10 cellular contexts compared by ENCODE assay signal in the genomic region with DNA sequence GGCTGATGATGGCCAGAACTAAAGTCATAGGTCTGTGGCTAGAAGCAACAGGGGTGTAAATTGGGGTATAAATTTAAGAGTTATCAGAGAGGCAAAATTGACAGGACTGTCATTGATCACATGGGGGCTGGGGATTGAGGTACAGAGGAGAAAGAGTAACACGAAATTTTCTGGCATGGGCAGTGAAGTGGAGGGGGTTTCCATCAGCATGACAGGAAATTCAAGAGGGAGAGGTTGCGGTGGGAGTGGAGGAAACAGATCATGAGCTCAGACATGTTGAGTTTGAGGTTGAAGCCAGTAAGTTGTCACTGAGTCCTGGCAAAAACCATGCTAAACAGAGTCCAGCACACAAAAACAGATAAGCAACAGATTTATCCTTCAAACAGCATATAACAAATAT.
DNase-seq lines count a peak whose midpoint lies in the region; ATAC-seq lines count a peak whose summit lies in the region.
"Had no signal": no experiment of that assay in that cellular context is flagged by ENCODE, and none has a peak within 500 bp of the region (broad histone marks: within the 10 kb centered on the region; RNA-seq: fewer than 3 reads in every experiment).

No MANE protein-coding gene starts in this region.

- H3K4me1 Mint-ChIP-seq in activated naive CD8-positive, alpha-beta T cell (ENCODE audit: low read depth) = peaks cover 26% of the 10 kb centered on the region

- H3K27ac Mint-ChIP-seq in activated naive CD8-positive, alpha-beta T cell = peak overlapping the region; percentile 66
- H3K27ac Mint-ChIP-seq: brain had no signal

- H3K4me3 Mint-ChIP-seq in activated naive CD8-positive, alpha-beta T cell = peak overlapping the region; percentile 38
- H3K4me3 Mint-ChIP-seq: brain had no signal

- peak; percentile 66 for ATAC-seq in HG03196 (IDR thresholded peaks at IDR 0.05; ENCODE audit: unreplicated experiment)

- no peaks in the 10 kb centered on the region for H3K27me3 Mint-ChIP-seq in activated naive CD8-positive, alpha-beta T cell

- H3K36me3 Mint-ChIP-seq in activated naive CD8-positive, alpha-beta T cell = no peaks in the 10 kb centered on the region
- H3K36me3 Mint-ChIP-seq: brain had no signal

- peak; percentile 12 for DNase-seq in activated T-cell treated with anti-CD3 and anti-CD28 coated beads for 48 hours (ENCODE audit: low read depth)
- no peak for DNase-seq in activated T-cell treated with anti-CD3 and anti-CD28 coated beads, Interleukin-2, amount 50 U/mL, for 1 hour
- peak; percentile 18 for DNase-seq in stimulated activated naive CD4-positive, alpha-beta T cell treated with Interleukin-2 at 50 U/mL for 16 hours (lab: John Stamatoyannopoulos, UW)
- DNase-seq in DMS 273 treated with DMSO at 0.1 percent for 48 hours (lab: John Stamatoyannopoulos, UW) = no peak
- no peak for DNase-seq in NCI-H524 (lab: John Stamatoyannopoulos, UW)
- DNase-seq in COR-L47 (lab: John Stamatoyannopoulos, UW) = no peak
- DNase-seq: SW 1271 had no signal

- no peaks in the 10 kb centered on the region for H3K9me3 Mint-ChIP-seq in activated naive CD8-positive, alpha-beta T cell (ENCODE audit: low read depth)

Comparison
In these comparisons a context has a peak if more than half of its experiments do, and no peak if none do; other contexts are left out.
1. DNase-seq: peak in activated T-cell treated with anti-CD3 and anti-CD28 coated beads for 48 hours (single experiment) and stimulated activated naive CD4-positive, alpha-beta T cell treated with Interleukin-2 at 50 U/mL for 16 hours (single experiment); none in activated T-cell treated with anti-CD3 and anti-CD28 coated beads, Interleukin-2, amount 50 U/mL, for 1 hour (single experiment), DMS 273 treated with DMSO at 0.1 percent for 48 hours (single experiment), NCI-H524 (0 of 2) and COR-L47 (single experiment).